Comparison of ENCODE assay signal across 19 cellular contexts in the genomic region with DNA sequence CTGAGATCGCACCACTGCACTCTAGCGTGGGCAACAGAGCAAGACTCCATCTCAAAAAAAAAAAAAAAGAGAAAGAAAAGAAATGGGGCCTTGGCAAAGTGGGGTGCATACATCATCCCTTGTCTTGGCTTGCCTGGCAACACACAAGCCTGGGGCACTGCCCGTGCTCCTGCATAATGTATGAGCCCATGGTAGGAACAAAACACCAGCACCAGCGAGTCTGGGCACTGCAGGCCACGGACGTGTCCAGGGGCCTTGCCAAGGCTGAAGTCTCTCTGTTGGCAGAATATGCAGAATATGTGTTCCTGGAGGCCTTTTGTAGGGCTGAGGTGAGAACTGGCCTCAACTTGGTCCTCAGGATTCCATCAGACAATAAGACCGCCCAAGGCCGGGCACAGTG. TPM values are rescaled to one million over a fixed set of nuclear protein-coding genes. Genes with fewer than 3 reads are reported as not detected.
"Had no signal": no experiment of that assay in that cellular context is flagged by ENCODE, and none has a peak within 500 bp of the region (broad histone marks: within the 10 kb centered on the region; RNA-seq: fewer than 3 reads in every experiment).

No MANE protein-coding gene starts in this region.

- DNase-seq: activated B cell treated with CpG ODN at 0.5 μM for 24 hours; activated CD4-positive, alpha-beta T cell treated with anti-CD3 and anti-CD28 coated beads for 48 hours; activated CD8-positive, alpha-beta T cell treated with anti-CD3 and anti-CD28 coated beads for 36 hours; activated gamma-delta T cell treated with Interleukin-2 at 50 U/mL for 16 hours; activated T-cell treated with anti-CD3 and anti-CD28 coated beads, Interleukin-2, amount 50 U/mL, for 72 hours; kidney glomerular epithelial cell; nephron progenitor cell; pancreas; stimulated activated CD4-positive, alpha-beta T cell treated with anti-CD3 and anti-CD28 coated beads, Interleukin-2, amount 100 ng/mL, for 48 hours; stimulated activated naive B cell treated with anti-CD40 and anti-IgM and Interleukin-4, amounts not matched to agents 10 μg/mL and 1 μg/mL and 100 μg/mL, for 72 hours; T-helper 17 cell; upper lobe of left lung had no signal

- H3K4me3 Mint-ChIP-seq: activated B cell treated with CpG ODN at 0.5 μM for 24 hours; activated CD8-positive, alpha-beta T cell treated with anti-CD3 and anti-CD28 coated beads for 36 hours; stimulated activated naive B cell treated with anti-CD40 and anti-IgM and Interleukin-4, amounts not matched to agents 10 μg/mL and 1 μg/mL and 100 μg/mL, for 72 hours had no signal

- H3K36me3 Mint-ChIP-seq: stimulated activated naive B cell treated with anti-CD40 and anti-IgM and Interleukin-4, amounts not matched to agents 10 μg/mL and 1 μg/mL and 100 μg/mL, for 72 hours had no signal

- H3K9me3 Mint-ChIP-seq: activated B cell treated with CpG ODN at 0.5 μM for 24 hours; activated CD8-positive, alpha-beta T cell treated with anti-CD3 and anti-CD28 coated beads for 36 hours; activated T-cell treated with anti-CD3 and anti-CD28 coated beads, Interleukin-2, amount 50 U/mL, for 72 hours; nephron progenitor cell; stimulated activated naive B cell treated with anti-CD40 and anti-IgM and Interleukin-4, amounts not matched to agents 10 μg/mL and 1 μg/mL and 100 μg/mL, for 72 hours had no signal

- ATAC-seq: activated CD8-positive, alpha-beta T cell treated with anti-CD3 and anti-CD28 coated beads for 36 hours; activated T-cell treated with anti-CD3 and anti-CD28 coated beads, Interleukin-2, amount 50 U/mL, for 72 hours; pancreas; stimulated activated naive B cell treated with anti-CD40 and anti-IgM and Interleukin-4, amounts not matched to agents 10 μg/mL and 1 μg/mL and 100 μg/mL, for 72 hours; T-helper 17 cell had no signal

- H3K27me3 Mint-ChIP-seq: activated B cell treated with CpG ODN at 0.5 μM for 24 hours, T-helper 17 cell had no signal

- H3K27ac Mint-ChIP-seq: activated B cell treated with CpG ODN at 0.5 μM for 24 hours; activated CD8-positive, alpha-beta T cell treated with anti-CD3 and anti-CD28 coated beads for 36 hours; activated T-cell treated with anti-CD3 and anti-CD28 coated beads, Interleukin-2, amount 50 U/mL, for 72 hours; nephron progenitor cell; stimulated activated naive B cell treated with anti-CD40 and anti-IgM and Interleukin-4, amounts not matched to agents 10 μg/mL and 1 μg/mL and 100 μg/mL, for 72 hours; T-helper 17 cell had no signal

RNA-seq across cellular contexts. Expression of gene TLCD3B, which starts 18.8 kb away (rescaled TPM):
- total RNA-seq: activated B cell treated with CpG ODN at 0.5 μM for 24 hours, ascending aorta, mesenteric fat pad, right atrium auricular region, T-helper 17 cell had no signal

RNA-seq across cellular contexts. Expression of gene C16orf92, which starts 26.9 kb away (rescaled TPM):
- total RNA-seq: activated B cell treated with CpG ODN at 0.5 μM for 24 hours; activated CD8-positive, alpha-beta T cell treated with anti-CD3 and anti-CD28 coated beads for 36 hours; activated T-cell treated with anti-CD3 and anti-CD28 coated beads, Interleukin-2, amount 50 U/mL, for 72 hours; ascending aorta; esophagus muscularis mucosa; glomerular endothelial cell; liver; mesenteric fat pad; pancreas; right atrium auricular region; skeletal muscle tissue; T-helper 17 cell; upper lobe of left lung had no signal

RNA-seq across cellular contexts. Expression of gene DOC2A, which starts 39.0 kb away (rescaled TPM):
- total RNA-seq: activated B cell treated with CpG ODN at 0.5 μM for 24 hours, ascending aorta, right atrium auricular region had no signal
